15 cellular contexts compared by ENCODE assay signal in the genomic region with DNA sequence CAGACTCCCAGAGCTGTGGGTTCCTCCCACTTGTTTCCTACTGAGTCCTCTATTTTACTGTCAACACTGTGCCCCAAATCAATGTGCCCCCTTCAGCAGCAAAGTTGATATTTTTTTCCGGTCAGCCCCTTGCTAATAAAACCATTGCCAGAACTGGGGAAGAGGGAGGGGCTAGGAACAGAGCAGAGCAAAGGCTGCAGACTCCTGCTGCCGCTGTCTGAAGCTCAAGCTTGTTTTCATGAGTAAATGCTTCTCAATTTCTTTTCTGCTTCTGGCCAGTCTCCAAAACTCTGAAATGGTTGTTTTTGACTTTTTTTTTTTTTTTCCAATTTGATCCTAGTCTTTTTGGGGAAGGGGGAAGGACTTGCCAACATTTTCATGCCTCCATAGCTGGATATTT. TPM values are rescaled to one million over a fixed set of nuclear protein-coding genes. Genes with fewer than 3 reads are reported as not detected.
DNase-seq lines count a peak whose midpoint lies in the region; TF ChIP-seq lines count a peak whose summit lies in the region.
"Had no signal": no experiment of that assay in that cellular context is flagged by ENCODE, and none has a peak within 500 bp of the region (broad histone marks: within the 10 kb centered on the region; RNA-seq: fewer than 3 reads in every experiment).

No MANE protein-coding gene starts in this region.

- no TSS peak for BruUV-seq in MCF 10A (replicated peaks; lab: Mats Ljungman, UMichigan)

- H3K9ac ChIP-seq in SK-N-MC (ENCODE audit: insufficient read length), result no peak overlapping the region
- H3K9ac ChIP-seq: BLaER1 had no signal

- intact Hi-C loops in MCF 10A (cut with micrococcal nuclease) (no loop called here), uterus (cut with DNase I; ENCODE audit: low total_unique reads) (no loop called here)

- H3K36me3 ChIP-seq in SK-N-MC (ENCODE audit: insufficient read depth, low read length) (no peaks in the 10 kb centered on the region), osteoblast (ENCODE audit: insufficient read depth, low read length) (no peaks in the 10 kb centered on the region), uterus (no peaks in the 10 kb centered on the region)
- H3K36me3 ChIP-seq: BLaER1, HAP-1 had no signal

- H3K4me1 Mint-ChIP-seq in MCF 10A (ENCODE audit: insufficient read depth, unreplicated experiment), result peaks cover 11% of the 10 kb centered on the region
- H3K4me1 Mint-ChIP-seq: CD8-positive, alpha-beta memory T cell had no signal

- H3K9me3 Mint-ChIP-seq in MCF 10A (ENCODE audit: unreplicated experiment), result no peaks in the 10 kb centered on the region
- H3K9me3 Mint-ChIP-seq: CD8-positive, alpha-beta memory T cell had no signal

- H3K27ac ChIP-seq in SK-N-MC (peak overlapping the region; percentile 54; the same call in 1 of the 2 replicates), osteoblast (ENCODE audit: low read depth, low read length) (no peak overlapping the region), uterus (no peak overlapping the region)
- H3K27ac ChIP-seq: 22Rv1, BLaER1 had no signal

- no peaks in the 10 kb centered on the region for H3K27me3 Mint-ChIP-seq in MCF 10A (ENCODE audit: insufficient read depth, unreplicated experiment)

- no peak for TF ChIP-seq POLR2A in uterus (IDR thresholded peaks at IDR 0.05)

- H3K4me1 ChIP-seq in osteoblast (ENCODE audit: insufficient read depth, low read length), result peaks cover 7% of the 10 kb centered on the region
- H3K4me1 ChIP-seq in uterus, result no peaks in the 10 kb centered on the region

- POLR2A ChIA-PET in MCF 10A (lab: Yijun Ruan, JAX), result no interaction called here

- CTCF ChIA-PET in MCF 10A (lab: Yijun Ruan, JAX), result interaction anchor here (2.7 to 5.7 kb wide), 2 partner anchors 13 to 190 kb away, joined by 17 to 43 read pairs; no protein-coding TSS in a partner anchor

- no peaks in the 10 kb centered on the region for H4K20me1 ChIP-seq in osteoblast (ENCODE audit: insufficient read depth, low read length)
- H4K20me1 ChIP-seq: BLaER1 had no signal

- DNase-seq in NCI-H2227 (lab: John Stamatoyannopoulos, UW; ENCODE audit: unreplicated experiment) (peak; percentile 7), NCI-H2227 treated with DMSO at 0.1 percent for 48 hours (lab: John Stamatoyannopoulos, UW) (no peak), SK-N-MC (ENCODE audit: low read depth, low spot score) (no peak), left kidney (ENCODE audit: low read depth, low spot score) (peak; percentile 45), osteoblast (ENCODE audit: insufficient read length, low spot score, missing footprints) (peak; percentile 85), MCF 10A (ENCODE audit: unreplicated experiment) (no peak), uterus (no peak), DMS53 (lab: John Stamatoyannopoulos, UW) (no peak)
- DNase-seq: AML-193; Caco-2; CD8-positive, alpha-beta memory T cell; GF-D8 had no signal

- H3K9me3 ChIP-seq in SK-N-MC (ENCODE audit: low read depth, low read length), result no peaks in the 10 kb centered on the region
- H3K9me3 ChIP-seq in osteoblast (ENCODE audit: low read depth, low read length), result no peaks in the 10 kb centered on the region
- no peaks in the 10 kb centered on the region for H3K9me3 ChIP-seq in uterus
- H3K9me3 ChIP-seq: BLaER1, Caco-2, HAP-1 had no signal

- TF ChIP-seq CTCF in osteoblast (IDR thresholded peaks at IDR 0.05; ENCODE audit: extremely low read depth, low read depth, low read length) (no peak), MCF 10A (IDR thresholded peaks at IDR 0.05; ENCODE audit: unreplicated experiment) (no peak), uterus (IDR thresholded peaks at IDR 0.05) (no peak)

- no peaks in the 10 kb centered on the region for H3K79me2 ChIP-seq in osteoblast (ENCODE audit: insufficient read depth, low read length)

- H3K27ac Mint-ChIP-seq in MCF 10A (ENCODE audit: low read depth, unreplicated experiment), result no peak overlapping the region
- H3K27ac Mint-ChIP-seq: CD8-positive, alpha-beta memory T cell had no signal

- H3K36me3 Mint-ChIP-seq in MCF 10A (ENCODE audit: insufficient read depth, unreplicated experiment), result no peaks in the 10 kb centered on the region
- H3K36me3 Mint-ChIP-seq: CD8-positive, alpha-beta memory T cell had no signal

- no peaks in the 10 kb centered on the region for H3K27me3 ChIP-seq in osteoblast (ENCODE audit: insufficient read depth, low read length)
- H3K27me3 ChIP-seq in uterus, result no peaks in the 10 kb centered on the region
- H3K27me3 ChIP-seq: BLaER1 had no signal

- H3K4me3 Mint-ChIP-seq in MCF 10A (ENCODE audit: unreplicated experiment), result no peak overlapping the region
- H3K4me3 Mint-ChIP-seq: CD8-positive, alpha-beta memory T cell had no signal

- H2AFZ ChIP-seq in osteoblast (ENCODE audit: low read length), result no peak overlapping the region

- no peak overlapping the region for H3K4me2 ChIP-seq in osteoblast (ENCODE audit: insufficient read depth, low read length)
- H3K4me2 ChIP-seq: BLaER1 had no signal

- H3K4me3 ChIP-seq in SK-N-MC (peak overlapping the region; percentile 18; the same call in 1 of the 2 replicates), osteoblast (ENCODE audit: insufficient read depth, low read length) (no peak overlapping the region), uterus (no peak overlapping the region)
- H3K4me3 ChIP-seq: BLaER1, HAP-1 had no signal

RNA-seq across cellular contexts. Expression of gene PROSER2, which starts 26.7 kb away (rescaled TPM):
- total RNA-seq in osteoblast (4.4 and 6.9 TPM in 2 replicates), MCF 10A (2022) (29.2 and 58.0 TPM in 2 replicates), uterus (10 to 100 TPM in 1 of 4 donors, 1 to 10 TPM in 3; 2.1 to 25.6 (median 6.5) TPM)

RNA-seq across cellular contexts. Expression of gene ECHDC3, which starts 54.3 kb away (rescaled TPM):
- total RNA-seq in osteoblast, result 0.36 and 13.8 TPM in 2 replicates
- 21.7 and 25.5 TPM in 2 replicates for total RNA-seq in MCF 10A (2022)
- total RNA-seq in uterus, result 10 to 100 TPM in 3 of 4 donors, 1 to 10 TPM in 1; 7.9 to 26.9 (median 14.1) TPM

Comparison
In these comparisons a context has a peak if more than half of its experiments do, and no peak if none do; other contexts are left out.
1. DNase-seq: peak in NCI-H2227 (single experiment), left kidney (single experiment) and osteoblast (single experiment); none in NCI-H2227 treated with DMSO at 0.1 percent for 48 hours (single experiment), SK-N-MC (single experiment), MCF 10A (single experiment), uterus (0 of 2) and DMS53 (single experiment).